12 cellular contexts compared by ENCODE assay signal in genomic region chr2:111116016-111116746, GRCh38. TPM values are rescaled to one million over a fixed set of nuclear protein-coding genes. Genes with fewer than 3 reads are reported as not detected.
DNase-seq lines count a peak whose midpoint lies in the region; ATAC-seq and TF ChIP-seq lines count a peak whose summit lies in the region.
"Had no signal": no experiment of that assay in that cellular context is flagged by ENCODE, and none has a peak within 500 bp of the region (broad histone marks: within the 10 kb centered on the region; RNA-seq: fewer than 3 reads in every experiment).

No MANE protein-coding gene starts in this region.

- intact Hi-C loops in prostate gland (cut with DNase I), result loop anchor here (5.0 to 10.0 kb wide), 2 partner anchors 339 to 581 kb away; no protein-coding TSS in a partner anchor

- peak; percentile 52 for DNase-seq in activated CD8-positive, alpha-beta memory T cell treated with anti-CD3 and anti-CD28 coated beads, Interleukin-2, amount 10 ng/mL, durations not matched to agents 7 days and 5 days
- no peak for DNase-seq in activated CD8-positive, alpha-beta memory T cell treated with anti-CD3 and anti-CD28 coated beads, Interleukin-2, amount 50 U/mL, for 4 hours
- DNase-seq in GM20000 (ENCODE audit: low spot score) (peak; percentile 63), NOMO-1 treated with DMSO at 0.1 percent for 48 hours (lab: John Stamatoyannopoulos, UW; ENCODE audit: unreplicated experiment) (peak; percentile 34), suprapubic skin (ENCODE audit: low spot score in 2 of 2) (no peak), prostate gland (ENCODE audit: low spot score) (no peak), NCI-H146 treated with DMSO at 0.1 percent for 48 hours (lab: John Stamatoyannopoulos, UW; ENCODE audit: unreplicated experiment) (no peak)

- peak overlapping the region; percentile 17 for H3K27ac Mint-ChIP-seq in activated CD8-positive, alpha-beta memory T cell treated with anti-CD3 and anti-CD28 coated beads, Interleukin-2, amount 10 ng/mL, durations not matched to agents 7 days and 5 days
- no peak overlapping the region for H3K27ac Mint-ChIP-seq in nephron

- no peaks in the 10 kb centered on the region for H3K36me3 ChIP-seq in suprapubic skin
- no peaks in the 10 kb centered on the region for H3K36me3 ChIP-seq in prostate gland
- H3K36me3 ChIP-seq: colonic mucosa had no signal

- CTCF ChIA-PET in activated CD8-positive, alpha-beta memory T cell treated with anti-CD3 and anti-CD28 coated beads, Interleukin-2, amount 10 ng/mL, durations not matched to agents 7 days and 5 days (lab: Charles Lee), result interaction anchor here (1.7 to 2.4 kb wide), 2 partner anchors 303 to 584 kb away, joined by 12 to 15 read pairs; no protein-coding TSS in a partner anchor

- H3K27me3 ChIP-seq in suprapubic skin, result peaks cover 29% of the 10 kb centered on the region
- no peaks in the 10 kb centered on the region for H3K27me3 ChIP-seq in prostate gland (replicated peaks; ENCODE audit: insufficient read depth)

- no peak for ATAC-seq in activated CD8-positive, alpha-beta memory T cell treated with anti-CD3 and anti-CD28 coated beads, Interleukin-2, amount 10 ng/mL, durations not matched to agents 7 days and 5 days

- no peaks in the 10 kb centered on the region for H3K9me3 ChIP-seq in suprapubic skin
- no peaks in the 10 kb centered on the region for H3K9me3 ChIP-seq in prostate gland
- H3K9me3 ChIP-seq: colonic mucosa, mucosa of descending colon, SK-N-SH had no signal

- H3K4me1 ChIP-seq in suprapubic skin (peaks cover 39% of the 10 kb centered on the region), prostate gland (replicated peaks) (peaks cover 3% of the 10 kb centered on the region)

- TF ChIP-seq POLR2A in suprapubic skin (IDR thresholded peaks at IDR 0.05) (no peak), prostate gland (IDR thresholded peaks at IDR 0.05) (no peak)

- no peaks in the 10 kb centered on the region for H3K36me3 Mint-ChIP-seq in activated CD8-positive, alpha-beta memory T cell treated with anti-CD3 and anti-CD28 coated beads, Interleukin-2, amount 10 ng/mL, durations not matched to agents 7 days and 5 days
- no peaks in the 10 kb centered on the region for H3K36me3 Mint-ChIP-seq in nephron (ENCODE audit: low read depth)

- H3K27ac ChIP-seq in suprapubic skin (no peak overlapping the region), prostate gland (no peak overlapping the region)
- H3K27ac ChIP-seq: colonic mucosa had no signal

- TF ChIP-seq CTCF in GM20000 (IDR thresholded peaks at IDR 0.05; ENCODE audit: extremely low read depth, missing control alignments), result no peak
- TF ChIP-seq CTCF in nephron (IDR thresholded peaks at IDR 0.05; ENCODE audit: unreplicated experiment in 3 of 3), result no peak
- TF ChIP-seq CTCF in suprapubic skin (IDR thresholded peaks at IDR 0.05), result no peak
- TF ChIP-seq CTCF in prostate gland (IDR thresholded peaks at IDR 0.05), result no peak

- no peak overlapping the region for H3K4me3 Mint-ChIP-seq in activated CD8-positive, alpha-beta memory T cell treated with anti-CD3 and anti-CD28 coated beads, Interleukin-2, amount 10 ng/mL, durations not matched to agents 7 days and 5 days
- H3K4me3 Mint-ChIP-seq in nephron, result peak overlapping the region in 2 of 3 experiments; percentile 46 to 75

- H3K9me3 Mint-ChIP-seq in activated CD8-positive, alpha-beta memory T cell treated with anti-CD3 and anti-CD28 coated beads, Interleukin-2, amount 10 ng/mL, durations not matched to agents 7 days and 5 days (ENCODE audit: low read depth), result no peaks in the 10 kb centered on the region
- no peaks in the 10 kb centered on the region for H3K9me3 Mint-ChIP-seq in nephron

- H3K4me3 ChIP-seq in suprapubic skin, result no peak overlapping the region
- no peak overlapping the region for H3K4me3 ChIP-seq in prostate gland
- H3K4me3 ChIP-seq: K562, mucosa of descending colon had no signal

- TF ChIP-seq EP300 in suprapubic skin (IDR thresholded peaks at IDR 0.05), result no peak

- peaks cover 41% of the 10 kb centered on the region for H3K4me1 Mint-ChIP-seq in activated CD8-positive, alpha-beta memory T cell treated with anti-CD3 and anti-CD28 coated beads, Interleukin-2, amount 10 ng/mL, durations not matched to agents 7 days and 5 days
- peaks cover 32% of the 10 kb centered on the region for H3K4me1 Mint-ChIP-seq in nephron

- WGBS in suprapubic skin, result 74% methylated on average over 7 of the region's 7 CpGs
- 59% methylated on average over 7 of the region's 7 CpGs for WGBS in prostate gland

- peaks cover 77% of the 10 kb centered on the region for H3K27me3 Mint-ChIP-seq in activated CD8-positive, alpha-beta memory T cell treated with anti-CD3 and anti-CD28 coated beads, Interleukin-2, amount 10 ng/mL, durations not matched to agents 7 days and 5 days
- peaks cover 65% of the 10 kb centered on the region for H3K27me3 Mint-ChIP-seq in nephron (ENCODE audit: low read depth)

RNA-seq across cellular contexts. Expression of gene BCL2L11, which starts 4.5 kb away (rescaled TPM):
- 10 to 100 TPM; 11.9 to 46.8 TPM for total RNA-seq in activated CD8-positive, alpha-beta memory T cell treated with anti-CD3 and anti-CD28 coated beads, Interleukin-2, amount 10 ng/mL, durations not matched to agents 7 days and 5 days
- total RNA-seq in suprapubic skin (10 to 100 TPM in 3 of 4 donors, 1 to 10 TPM in 1; 8.9 to 27.0 (median 18.0) TPM), prostate gland (10 to 100 TPM; 28.3 to 55.3 TPM)

Comparison
In these comparisons a context has a peak if more than half of its experiments do, and no peak if none do; other contexts are left out.
1. DNase-seq: peak in activated CD8-positive, alpha-beta memory T cell treated with anti-CD3 and anti-CD28 coated beads, Interleukin-2, amount 10 ng/mL, durations not matched to agents 7 days and 5 days (single experiment), GM20000 (single experiment) and NOMO-1 treated with DMSO at 0.1 percent for 48 hours (single experiment); none in activated CD8-positive, alpha-beta memory T cell treated with anti-CD3 and anti-CD28 coated beads, Interleukin-2, amount 50 U/mL, for 4 hours (single experiment), suprapubic skin (0 of 2), prostate gland (single experiment) and NCI-H146 treated with DMSO at 0.1 percent for 48 hours (single experiment).